In the genomic region with DNA sequence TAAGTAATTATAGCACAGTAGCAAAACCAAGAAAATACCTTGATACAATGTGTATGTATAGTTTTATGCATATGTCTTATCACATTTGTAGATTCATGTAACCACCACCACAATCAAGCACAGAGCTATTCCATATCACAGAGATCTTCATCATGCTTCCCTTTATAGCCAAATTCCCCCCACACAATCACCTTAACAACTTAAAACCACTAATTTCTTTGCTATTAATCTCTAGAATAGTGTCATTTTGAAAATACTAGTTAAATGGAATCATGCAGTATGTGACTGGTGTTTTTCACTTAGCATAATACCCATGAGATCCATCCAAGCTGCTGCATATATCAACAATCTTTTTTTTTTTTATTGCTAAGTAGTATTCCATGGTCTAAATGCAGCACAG, we compare ENCODE assay signal across 12 cellular contexts. TPM values are rescaled to one million over a fixed set of nuclear protein-coding genes. Genes with fewer than 3 reads are reported as not detected.
"Had no signal": no experiment of that assay in that cellular context is flagged by ENCODE, and none has a peak within 500 bp of the region (broad histone marks: within the 10 kb centered on the region; RNA-seq: fewer than 3 reads in every experiment).

No MANE protein-coding gene starts in this region.

- H2AFZ ChIP-seq: GM23248 had no signal

- DNase-seq: GM23248, GOT3, H7, HFFc6, IMR-90, KG1 had no signal

- H3K9me3 ChIP-seq: HAP-1 had no signal

- H3K4me1 ChIP-seq: HAP-1 had no signal

- FAIRE-seq: HTR-8/SVneo, K562 had no signal

- H3K27ac Mint-ChIP-seq: HFFc6 had no signal

- ATAC-seq: HCT116, K562 had no signal

- H3K4me3 ChIP-seq: GM23248, HAP-1, K562 had no signal

- H3K36me3 ChIP-seq: HAP-1 had no signal

- H3K4me3 Mint-ChIP-seq: HFFc6 had no signal

- H3K9ac ChIP-seq: GM23248 had no signal

- H3K27ac ChIP-seq: GM23248 had no signal

RNA-seq across cellular contexts. Expression of gene HLA-DRA, which starts 8.2 kb away (rescaled TPM):
- total RNA-seq: GM23248, H7, HFFc6, HT-29, IMR-90 had no signal
- polyA plus RNA-seq: IMR-90 had no signal

RNA-seq across cellular contexts. Expression of gene BTNL2, which starts 41.0 kb away (rescaled TPM):
- total RNA-seq: GM23248, H4, H7, HFFc6, HT-29, IMR-90, K562 had no signal
- polyA plus RNA-seq: GM23248, IMR-90, K562 had no signal
